Comparison of ENCODE assay signal across 35 cellular contexts in genomic region chr10:13594641-13595040, GRCh38.
"Had no signal": no experiment of that assay in that cellular context is flagged by ENCODE, and none has a peak within 500 bp of the region (broad histone marks: within the 10 kb centered on the region; RNA-seq: fewer than 3 reads in every experiment).

No MANE protein-coding gene starts in this region.

- H3K4me3 Mint-ChIP-seq: activated B cell treated with CpG ODN at 0.5 μM for 24 hours; activated CD4-positive, alpha-beta memory T cell treated with anti-CD3 and anti-CD28 coated beads for 36 hours; activated CD4-positive, alpha-beta T cell treated with anti-CD3 and anti-CD28 coated beads, Interleukin-2, amount 10 ng/mL, durations not matched to agents 24 days and 14 days; activated CD8-positive, alpha-beta T cell treated with anti-CD3 and anti-CD28 coated beads for 36 hours; activated naive CD4-positive, alpha-beta T cell treated with anti-CD3 and anti-CD28 coated beads for 36 hours; activated naive CD8-positive, alpha-beta T cell treated with anti-CD3 and anti-CD28 coated beads for 36 hours; activated T-cell treated with anti-CD3 and anti-CD28 coated beads, Interleukin-2, amount 50 U/mL, for 4 hours; activated T-cell treated with anti-CD3 and anti-CD28 coated beads, Interleukin-2, amount 50 U/mL, for 72 hours; activated T-helper 1 cell treated with anti-CD3 and anti-CD28 coated beads, Interleukin-12 subunit alpha, Interleukin-12 subunit beta, Interleukin-2, Interleukin-4 antibody, amounts not matched to agents 30 ng/mL and 10 ng/mL and 1 ng/mL, durations not matched to agents 14 hours and 24 hours and 36 hours; activated T-helper 17 cell treated with anti-CD3 and anti-CD28 coated beads, Interleukin-2, amount 50 U/mL, for 72 hours; brain; central memory CD8-positive, alpha-beta T cell; T-cell; T-helper 17 cell had no signal

- ATAC-seq: activated CD8-positive, alpha-beta T cell treated with anti-CD3 and anti-CD28 coated beads for 36 hours; activated naive CD4-positive, alpha-beta T cell treated with anti-CD3 and anti-CD28 coated beads, Interleukin-2, amount 50 U/mL, for 72 hours; activated T-cell treated with anti-CD3 and anti-CD28 coated beads, Interleukin-2, amount 50 U/mL, for 4 hours; activated T-cell treated with anti-CD3 and anti-CD28 coated beads, Interleukin-2, amount 50 U/mL, for 72 hours; activated T-helper 17 cell treated with anti-CD3 and anti-CD28 coated beads, Interleukin-2, amount 50 U/mL, for 72 hours; T-cell; T-helper 17 cell had no signal

- H3K4me1 ChIP-seq: adrenal gland, ascending aorta had no signal

- H3K27me3 ChIP-seq: adrenal gland, ascending aorta, cardiac muscle cell had no signal

- H3K4me3 ChIP-seq: adrenal gland, ascending aorta, cardiac muscle cell had no signal

- H3K9me3 Mint-ChIP-seq: activated B cell treated with CpG ODN at 0.5 μM for 24 hours; activated CD4-positive, alpha-beta memory T cell treated with anti-CD3 and anti-CD28 coated beads for 36 hours; activated CD4-positive, alpha-beta T cell treated with anti-CD3 and anti-CD28 coated beads, Interleukin-2, amount 10 ng/mL, durations not matched to agents 24 days and 14 days; activated CD8-positive, alpha-beta T cell treated with anti-CD3 and anti-CD28 coated beads for 36 hours; activated naive CD4-positive, alpha-beta T cell treated with anti-CD3 and anti-CD28 coated beads for 36 hours; activated naive CD4-positive, alpha-beta T cell treated with anti-CD3 and anti-CD28 coated beads, Interleukin-2, amount 50 U/mL, for 72 hours; activated naive CD8-positive, alpha-beta T cell treated with anti-CD3 and anti-CD28 coated beads for 36 hours; activated T-cell treated with anti-CD3 and anti-CD28 coated beads, Interleukin-2, amount 50 U/mL, for 4 hours; activated T-cell treated with anti-CD3 and anti-CD28 coated beads, Interleukin-2, amount 50 U/mL, for 72 hours; activated T-helper 1 cell treated with anti-CD3 and anti-CD28 coated beads, Interleukin-12 subunit alpha, Interleukin-12 subunit beta, Interleukin-2, Interleukin-4 antibody, amounts not matched to agents 30 ng/mL and 10 ng/mL and 1 ng/mL, durations not matched to agents 14 hours and 24 hours and 36 hours; activated T-helper 17 cell treated with anti-CD3 and anti-CD28 coated beads, Interleukin-2, amount 50 U/mL, for 72 hours; brain; central memory CD8-positive, alpha-beta T cell; T-cell had no signal

- H3K36me3 Mint-ChIP-seq: activated naive CD4-positive, alpha-beta T cell treated with anti-CD3 and anti-CD28 coated beads, Interleukin-2, amount 50 U/mL, for 72 hours had no signal

- H3K27ac Mint-ChIP-seq: activated B cell treated with CpG ODN at 0.5 μM for 24 hours; activated CD4-positive, alpha-beta memory T cell treated with anti-CD3 and anti-CD28 coated beads for 36 hours; activated CD4-positive, alpha-beta T cell treated with anti-CD3 and anti-CD28 coated beads, Interleukin-2, amount 10 ng/mL, durations not matched to agents 24 days and 14 days; activated CD8-positive, alpha-beta T cell treated with anti-CD3 and anti-CD28 coated beads for 36 hours; activated naive CD4-positive, alpha-beta T cell treated with anti-CD3 and anti-CD28 coated beads for 36 hours; activated naive CD4-positive, alpha-beta T cell treated with anti-CD3 and anti-CD28 coated beads, Interleukin-2, amount 50 U/mL, for 72 hours; activated naive CD8-positive, alpha-beta T cell treated with anti-CD3 and anti-CD28 coated beads for 36 hours; activated T-cell treated with anti-CD3 and anti-CD28 coated beads, Interleukin-2, amount 50 U/mL, for 72 hours; activated T-helper 1 cell treated with anti-CD3 and anti-CD28 coated beads, Interleukin-12 subunit alpha, Interleukin-12 subunit beta, Interleukin-2, Interleukin-4 antibody, amounts not matched to agents 30 ng/mL and 10 ng/mL and 1 ng/mL, durations not matched to agents 14 hours and 24 hours and 36 hours; activated T-helper 17 cell treated with anti-CD3 and anti-CD28 coated beads, Interleukin-2, amount 50 U/mL, for 72 hours; brain; T-cell; T-helper 17 cell had no signal

- DNase-seq: activated B cell treated with CpG ODN at 0.5 μM for 24 hours; activated CD4-positive, alpha-beta memory T cell treated with anti-CD3 and anti-CD28 coated beads for 36 hours; activated CD4-positive, alpha-beta T cell treated with anti-CD3 and anti-CD28 coated beads for 4 hours; activated CD4-positive, alpha-beta T cell treated with anti-CD3 and anti-CD28 coated beads, Interleukin-2, amount 50 U/mL, for 1 hour; activated CD4-positive, alpha-beta T cell treated with anti-CD3 and anti-CD28 coated beads, Interleukin-2, amount 50 U/mL, for 4 hours; activated CD4-positive, CD25-positive, alpha-beta regulatory T cell treated with anti-CD3 and anti-CD28 coated beads, Interleukin-2, amount 50 U/mL, for 72 hours; activated CD8-positive, alpha-beta memory T cell treated with anti-CD3 and anti-CD28 coated beads, Interleukin-2, amount 50 U/mL, for 4 hours; activated CD8-positive, alpha-beta T cell treated with anti-CD3 and anti-CD28 coated beads for 36 hours; activated effector memory CD4-positive, alpha-beta T cell treated with anti-CD3 and anti-CD28 coated beads, Interleukin-2, amount 50 U/mL, for 16 hours; activated gamma-delta T cell treated with Interleukin-2 at 50 U/mL for 16 hours; activated naive CD4-positive, alpha-beta T cell; activated naive CD4-positive, alpha-beta T cell treated with anti-CD3 and anti-CD28 coated beads for 36 hours; activated naive CD4-positive, alpha-beta T cell treated with anti-CD3 and anti-CD28 coated beads, Interleukin-2, amount 50 U/mL, for 16 hours; activated naive CD8-positive, alpha-beta T cell treated with anti-CD3 and anti-CD28 coated beads for 36 hours; activated T-cell treated with anti-CD3 and anti-CD28 coated beads for 4 hours; activated T-cell treated with anti-CD3 and anti-CD28 coated beads, Interleukin-2, amount 50 U/mL, for 1 hour; activated T-cell treated with anti-CD3 and anti-CD28 coated beads, Interleukin-2, amount 50 U/mL, for 4 hours; activated T-cell treated with anti-CD3 and anti-CD28 coated beads, Interleukin-2, amount 50 U/mL, for 72 hours; adrenal gland; amygdala; anterior cingulate cortex; caudate nucleus; cerebellar nuclear complex; T-cell; T-helper 17 cell; T1000 had no signal

- H3K27me3 Mint-ChIP-seq: activated B cell treated with CpG ODN at 0.5 μM for 24 hours; activated CD4-positive, alpha-beta memory T cell treated with anti-CD3 and anti-CD28 coated beads for 36 hours; activated CD4-positive, alpha-beta T cell treated with anti-CD3 and anti-CD28 coated beads, Interleukin-2, amount 10 ng/mL, durations not matched to agents 24 days and 14 days; activated CD8-positive, alpha-beta T cell treated with anti-CD3 and anti-CD28 coated beads for 36 hours; activated naive CD8-positive, alpha-beta T cell treated with anti-CD3 and anti-CD28 coated beads for 36 hours; activated T-helper 17 cell treated with anti-CD3 and anti-CD28 coated beads, Interleukin-2, amount 50 U/mL, for 72 hours; brain; central memory CD8-positive, alpha-beta T cell; T-cell; T-helper 17 cell had no signal

- H3K27ac ChIP-seq: adrenal gland, ascending aorta, cardiac muscle cell, VCaP had no signal

- H3K9me3 ChIP-seq: adrenal gland, ascending aorta had no signal
